29 cellular contexts compared by ENCODE assay signal in genomic region chr4:57676394-57676793, GRCh38.
"Had no signal": no experiment of that assay in that cellular context is flagged by ENCODE, and none has a peak within 500 bp of the region (broad histone marks: within the 10 kb centered on the region; RNA-seq: fewer than 3 reads in every experiment).

No MANE protein-coding gene starts in this region.

- H3K27ac Mint-ChIP-seq: dendritic cell treated with granulocyte-macrophage colony-stimulating factor and Interleukin-4, amounts not matched to agents 40 ng/mL and 50 ng/mL, for 4 days; effector memory CD8-positive, alpha-beta T cell; endodermal cell had no signal

- H3K27me3 Mint-ChIP-seq: dendritic cell treated with granulocyte-macrophage colony-stimulating factor and Interleukin-4, amounts not matched to agents 40 ng/mL and 50 ng/mL, for 4 days; effector memory CD8-positive, alpha-beta T cell had no signal

- H3K4me1 ChIP-seq: colonic mucosa, esophagus squamous epithelium, foreskin keratinocyte, gastrocnemius medialis, gastroesophageal sphincter, heart left ventricle, heart right ventricle had no signal

- DNase-seq: colonic mucosa; cortex of kidney; dermis blood vessel endothelial cell; dorsolateral prefrontal cortex; effector CD4-positive, alpha-beta T cell; effector CD8-positive, alpha-beta T cell; effector memory CD4-positive, alpha-beta T cell; effector memory CD8-positive, alpha-beta T cell; endodermal cell; erythroblast; esophagus squamous epithelium; foreskin fibroblast; foreskin keratinocyte; foreskin melanocyte; gastrocnemius medialis; glutamatergic neuron; head of caudate nucleus; heart left ventricle; heart right ventricle had no signal

- ATAC-seq: effector memory CD8-positive, alpha-beta T cell; esophagus mucosa; foreskin keratinocyte; gastrocnemius medialis; gastroesophageal sphincter; heart left ventricle; heart right ventricle had no signal

- H3K27ac ChIP-seq: colonic mucosa, coronary artery, dorsolateral prefrontal cortex, epithelial cell of prostate, esophagus muscularis mucosa, esophagus squamous epithelium, foreskin keratinocyte, gastrocnemius medialis, gastroesophageal sphincter, heart left ventricle, heart right ventricle had no signal

- H3K9me3 ChIP-seq: colonic mucosa, esophagus muscularis mucosa, esophagus squamous epithelium, gastrocnemius medialis, gastroesophageal sphincter, heart left ventricle, heart right ventricle had no signal

- H3K4me3 ChIP-seq: colonic mucosa, coronary artery, dorsolateral prefrontal cortex, esophagus muscularis mucosa, esophagus squamous epithelium, gastrocnemius medialis, gastroesophageal sphincter, heart left ventricle, heart right ventricle had no signal

- FAIRE-seq: colon, endometrium, endothelial cell of umbilical vein, frontal cortex had no signal

- H3K4me3 Mint-ChIP-seq: dendritic cell treated with granulocyte-macrophage colony-stimulating factor and Interleukin-4, amounts not matched to agents 40 ng/mL and 50 ng/mL, for 4 days; effector memory CD8-positive, alpha-beta T cell; endodermal cell had no signal

- H3K27me3 ChIP-seq: colonic mucosa, dorsolateral prefrontal cortex, esophagus muscularis mucosa, esophagus squamous epithelium, foreskin keratinocyte, gastrocnemius medialis, gastroesophageal sphincter, heart left ventricle, heart right ventricle had no signal

- H3K36me3 ChIP-seq: colonic mucosa, esophagus muscularis mucosa, esophagus squamous epithelium, gastrocnemius medialis, gastroesophageal sphincter, heart left ventricle, heart right ventricle had no signal
